Comparison of ENCODE assay signal across 8 cellular contexts in the genomic region with DNA sequence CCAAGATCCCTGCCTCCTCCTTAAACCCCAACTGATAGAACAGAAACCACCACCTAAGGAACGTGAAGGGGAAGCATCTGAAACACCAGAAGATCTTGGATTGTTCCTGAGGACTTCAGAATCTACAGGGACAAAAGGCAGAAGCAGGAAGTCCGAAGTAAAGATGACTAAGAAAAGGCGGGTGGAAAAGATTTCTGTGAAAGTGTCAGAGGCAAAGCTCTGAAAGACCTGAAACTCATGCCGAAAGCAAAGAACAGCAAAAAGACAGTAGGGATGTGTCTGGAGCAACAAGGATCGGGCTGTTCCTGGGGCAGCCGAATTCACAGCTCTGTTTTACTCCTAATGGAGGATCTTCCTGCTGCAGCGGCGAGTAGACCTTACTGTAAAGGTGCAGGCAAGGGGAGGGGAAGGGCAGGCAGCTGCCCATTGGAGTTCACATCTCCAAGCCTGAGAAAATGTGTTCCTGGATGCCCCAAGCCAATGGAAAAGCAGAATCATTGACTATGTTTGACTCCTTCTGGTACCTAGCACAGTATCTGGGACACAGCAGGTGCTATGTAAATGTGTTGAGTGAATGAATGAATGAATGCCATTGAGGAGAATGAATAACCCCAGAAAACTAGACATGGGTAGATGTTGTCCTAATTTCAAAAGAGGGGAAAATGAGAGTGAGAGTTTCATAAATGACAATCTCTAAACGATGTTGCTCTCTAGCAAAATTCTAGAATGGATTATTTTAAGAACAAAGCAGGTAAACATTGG.
DNase-seq lines count a peak whose midpoint lies in the region; FAIRE-seq and TF ChIP-seq lines count a peak whose summit lies in the region.

No MANE protein-coding gene starts in this region.

- peak overlapping the region; percentile 87 for H3K27ac ChIP-seq in brain microvascular endothelial cell
- peak overlapping the region; percentile 66 for H3K27ac ChIP-seq in layer of hippocampus (ENCODE audit: low read depth, low read length)
- peak overlapping the region; percentile 74 for H3K27ac ChIP-seq in subcutaneous abdominal adipose tissue (ENCODE audit: low read depth, low read length)

- H3K27me3 ChIP-seq in brain microvascular endothelial cell (replicated peaks) = no peaks in the 10 kb centered on the region
- H3K27me3 ChIP-seq in layer of hippocampus (ENCODE audit: control insufficient read depth, insufficient read depth, low read length) = no peaks in the 10 kb centered on the region
- no peaks in the 10 kb centered on the region for H3K27me3 ChIP-seq in subcutaneous abdominal adipose tissue (ENCODE audit: control insufficient read depth in 5 of 5, insufficient read depth in 4 of 5, low read length in 5 of 5)

- H3K4me3 ChIP-seq in brain microvascular endothelial cell (ENCODE audit: low read depth, low read length) = peak overlapping the region; percentile 91
- peak overlapping the region; percentile 73 to 99 (median 95) for H3K4me3 ChIP-seq in subcutaneous abdominal adipose tissue (ENCODE audit: low read depth in 1 of 5, low read length in 5 of 5)

- FAIRE-seq in HTR-8/SVneo (lab: Jason Lieb, UNC) = no peak

- H3K36me3 ChIP-seq in brain microvascular endothelial cell (replicated peaks) (no peaks in the 10 kb centered on the region), subcutaneous abdominal adipose tissue (ENCODE audit: control insufficient read depth in 5 of 5, insufficient read depth in 5 of 5, low read length in 5 of 5) (no peaks in the 10 kb centered on the region)

- peaks cover 7 to 36% (median 24%) of the 10 kb centered on the region in 5 donors for H3K4me1 ChIP-seq in subcutaneous abdominal adipose tissue (ENCODE audit: control insufficient read depth in 5 of 5, insufficient read depth in 5 of 5, low read length in 5 of 5)

- in situ Hi-C loops in brain microvascular endothelial cell (cut with HindIII; ENCODE audit: low pct_ligation_motif_present, low sequenced_read_pairs) = no loop called here

- H3K9ac ChIP-seq in subcutaneous abdominal adipose tissue (ENCODE audit: low read length in 5 of 5) = peak overlapping the region; percentile 63 to 90 (median 85)

- no peak for TF ChIP-seq CTCF in brain microvascular endothelial cell (IDR thresholded peaks at IDR 0.05; ENCODE audit: low read depth, low read length, missing control alignments)

- H3K9me3 ChIP-seq in subcutaneous abdominal adipose tissue (ENCODE audit: control insufficient read depth in 5 of 5, low read length in 5 of 5) = no peaks in the 10 kb centered on the region

- peak; percentile 65 for DNase-seq in activated effector memory CD4-positive, alpha-beta T cell treated with anti-CD3 and anti-CD28 coated beads, Interleukin-2, amount 50 U/mL, for 16 hours
- DNase-seq in activated effector memory CD4-positive, alpha-beta T cell treated with Interleukin-2 at 50 U/mL for 16 hours = no peak
- DNase-seq in NCI-H1105 (lab: John Stamatoyannopoulos, UW) (peak; percentile 29), brain microvascular endothelial cell (no peak), HTR-8/SVneo (ENCODE audit: insufficient read length, low spot score) (no peak)
- DNase-seq in NK-92 treated with Interleukin-12 subunit alpha and Interleukin-12 subunit beta, amount 100 ng/mL, for 24 hours (lab: John Stamatoyannopoulos, UW) = no peak

Comparison
In these comparisons a context has a peak if more than half of its experiments do, and no peak if none do; other contexts are left out.
1. DNase-seq: peak in activated effector memory CD4-positive, alpha-beta T cell treated with anti-CD3 and anti-CD28 coated beads, Interleukin-2, amount 50 U/mL, for 16 hours (single experiment) and NCI-H1105 (single experiment); none in activated effector memory CD4-positive, alpha-beta T cell treated with Interleukin-2 at 50 U/mL for 16 hours (single experiment), brain microvascular endothelial cell (single experiment), NK-92 treated with Interleukin-12 subunit alpha and Interleukin-12 subunit beta, amount 100 ng/mL, for 24 hours (single experiment) and HTR-8/SVneo (single experiment).
2. Peak in every context shown above with its lines, with median percentiles within 50 percentile points of each other: H3K27ac ChIP-seq.